Comparison of ENCODE assay signal across 19 cellular contexts in the genomic region with DNA sequence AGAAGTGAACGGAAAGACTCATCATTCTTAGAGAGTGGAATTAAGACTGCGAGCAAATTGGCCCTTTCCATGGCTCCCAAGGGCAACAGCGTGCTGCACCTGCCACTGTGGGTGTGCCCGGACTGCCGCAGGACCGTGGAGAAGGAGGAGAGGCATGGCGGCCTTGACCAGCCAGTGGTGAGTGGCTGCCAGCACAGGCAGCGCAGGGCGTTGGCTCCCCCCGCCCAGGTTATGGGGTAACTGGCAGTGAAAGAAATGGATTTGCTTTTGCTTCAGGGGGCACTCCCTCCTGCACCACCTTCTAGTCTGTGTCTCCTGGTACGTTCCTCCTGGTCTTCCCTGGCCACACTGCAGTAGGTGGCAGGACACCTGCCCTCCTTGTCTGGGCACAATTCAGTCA. TPM values are rescaled to one million over a fixed set of nuclear protein-coding genes. Genes with fewer than 3 reads are reported as not detected.
DNase-seq lines count a peak whose midpoint lies in the region; ATAC-seq, FAIRE-seq and TF ChIP-seq lines count a peak whose summit lies in the region.
"Had no signal": no experiment of that assay in that cellular context is flagged by ENCODE, and none has a peak within 500 bp of the region (broad histone marks: within the 10 kb centered on the region; RNA-seq: fewer than 3 reads in every experiment).

No MANE protein-coding gene starts in this region.

- 96% methylated on average over 11 of the region's 11 CpGs for WGBS in HepG2 (ENCODE audit: low lambda C conversion rate)
- WGBS in right lobe of liver (ENCODE audit: insufficient coverage, low coverage, low lambda C conversion rate, missing lambda C conversion rate): 87% methylated on average over 6 of the region's 11 CpGs

- H3K36me3 ChIP-seq in HepG2 (replicated peaks in 1 of 2; ENCODE audit: control insufficient read depth in 1 of 2, insufficient read depth in 2 of 2, low read length in 2 of 2) (peaks cover 8 to 31% of the 10 kb centered on the region in 2 experiments; a peak in 4 of 5 replicates), right lobe of liver (peaks cover 0 to 13% (median 0%) of the 10 kb centered on the region in 4 donors)

- POLR2A ChIA-PET in HepG2 (lab: Yijun Ruan, JAX) (no interaction called here), activated B cell treated with CpG ODN at 0.5 μM for 24 hours (lab: Charles Lee) (no interaction called here)

- H3K4me1 ChIP-seq in HepG2 (ENCODE audit: insufficient read depth, low read length) (peaks cover 70% of the 10 kb centered on the region), right lobe of liver (peaks cover 0 to 7% (median 0%) of the 10 kb centered on the region in 4 donors)

- no peak for ATAC-seq in HepG2
- ATAC-seq in right lobe of liver: no peak
- ATAC-seq in activated B cell treated with CpG ODN at 0.5 μM for 24 hours (ENCODE audit: low read depth): no peak
- ATAC-seq in left colon: peak; percentile 95

- CTCF ChIA-PET in HepG2 (lab: Yijun Ruan, JAX; ENCODE audit: low intra/inter-chr PET ratio, low total read pairs): no interaction called here
- CTCF ChIA-PET in activated B cell treated with CpG ODN at 0.5 μM for 24 hours (lab: Charles Lee): no interaction called here
- CTCF ChIA-PET in Calu3 (lab: Charles Lee): no interaction called here

- H3K4me3 ChIP-seq in HepG2 (replicated peaks in 1 of 3; ENCODE audit: insufficient read depth in 1 of 3, low read depth in 2 of 3, low read length in 3 of 3) (no peak overlapping the region), right lobe of liver (no peak overlapping the region)
- H3K4me3 ChIP-seq: tibial artery had no signal

- H3K9me3 Mint-ChIP-seq in activated B cell treated with CpG ODN at 0.5 μM for 24 hours: no peaks in the 10 kb centered on the region
- H3K9me3 Mint-ChIP-seq in Calu3 (ENCODE audit: low read depth, unreplicated experiment): no peaks in the 10 kb centered on the region
- H3K9me3 Mint-ChIP-seq: activated T-helper 1 cell treated with anti-CD3 and anti-CD28 coated beads, Interleukin-12 subunit alpha, Interleukin-12 subunit beta, Interleukin-2, Interleukin-4 antibody, amounts not matched to agents 30 ng/mL and 10 ng/mL and 1 ng/mL, durations not matched to agents 14 hours and 24 hours and 36 hours had no signal

- H3K27me3 ChIP-seq in HepG2 (ENCODE audit: control insufficient read depth in 1 of 2, insufficient read depth in 2 of 2, low read length in 2 of 2) (no peaks in the 10 kb centered on the region), right lobe of liver (no peaks in the 10 kb centered on the region)
- H3K27me3 ChIP-seq: neutrophil, tibial artery had no signal

- no peak overlapping the region for H3K4me2 ChIP-seq in HepG2 (ENCODE audit: low read depth, low read length)

- H3K4me3 Mint-ChIP-seq in activated B cell treated with CpG ODN at 0.5 μM for 24 hours (no peak overlapping the region), Calu3 (ENCODE audit: low read depth, unreplicated experiment) (no peak overlapping the region)
- H3K4me3 Mint-ChIP-seq: activated T-helper 1 cell treated with anti-CD3 and anti-CD28 coated beads, Interleukin-12 subunit alpha, Interleukin-12 subunit beta, Interleukin-2, Interleukin-4 antibody, amounts not matched to agents 30 ng/mL and 10 ng/mL and 1 ng/mL, durations not matched to agents 14 hours and 24 hours and 36 hours had no signal

- H3K36me3 Mint-ChIP-seq in activated B cell treated with CpG ODN at 0.5 μM for 24 hours (ENCODE audit: low read depth): peaks cover 24% of the 10 kb centered on the region
- peaks cover 11% of the 10 kb centered on the region for H3K36me3 Mint-ChIP-seq in Calu3 (ENCODE audit: insufficient read depth, unreplicated experiment)

- no peak for TF ChIP-seq RAD21 in HepG2 (CRISPR knock-in tag; IDR thresholded peaks at IDR 0.05)

- in situ Hi-C loops in HepG2 (cut with HindIII; ENCODE audit: extremely low pct_ligation_motif_present, low pct_unique_long_range_greater_than_20kb): no loop called here

- TF ChIP-seq POLR2A in HepG2 (IDR thresholded peaks at IDR 0.05; ENCODE audit: insufficient read depth in 1 of 2, low read depth in 2 of 2, low read length in 2 of 2): no peak
- no peak for TF ChIP-seq POLR2A in right lobe of liver (IDR thresholded peaks at IDR 0.05)

- H3K27me3 Mint-ChIP-seq in activated B cell treated with CpG ODN at 0.5 μM for 24 hours (no peaks in the 10 kb centered on the region), Calu3 (ENCODE audit: unreplicated experiment) (no peaks in the 10 kb centered on the region)

- H3K27ac Mint-ChIP-seq in activated B cell treated with CpG ODN at 0.5 μM for 24 hours (peak overlapping the region; percentile 56), Calu3 (ENCODE audit: unreplicated experiment) (no peak overlapping the region)

- no peak overlapping the region for H3K9ac ChIP-seq in HepG2 (ENCODE audit: insufficient read depth, low read depth, low read length)

- BruUV-seq in HepG2 (replicated peaks; lab: Mats Ljungman, UMichigan): no TSS peak
- no TSS peak for BruUV-seq in Calu3 (replicated peaks; lab: Mats Ljungman, UMichigan)

- no peak for TF ChIP-seq CTCF in HepG2 (CRISPR knock-in tag; IDR thresholded peaks at IDR 0.05)
- no peak for TF ChIP-seq CTCF in right lobe of liver (IDR thresholded peaks at IDR 0.05)
- no peak for TF ChIP-seq CTCF in activated B cell treated with CpG ODN at 0.5 μM for 24 hours (IDR thresholded peaks at IDR 0.05)
- TF ChIP-seq CTCF in Calu3 (IDR thresholded peaks at IDR 0.05; ENCODE audit: unreplicated experiment): no peak

- H3K9me3 ChIP-seq in HepG2 (ENCODE audit: low read length): no peaks in the 10 kb centered on the region
- no peaks in the 10 kb centered on the region for H3K9me3 ChIP-seq in right lobe of liver
- H3K9me3 ChIP-seq: neutrophil, tibial artery had no signal

- DNase-seq in HepG2 (ENCODE audit: low spot score) (no peak), right lobe of liver (no peak), activated B cell treated with CpG ODN at 0.5 μM for 24 hours (no peak), left colon (peak; percentile 35 to 59), NOMO-1 treated with dmso at 0.1 percent for 144 hours (lab: John Stamatoyannopoulos, UW; ENCODE audit: unreplicated experiment) (no peak), superior temporal gyrus (ENCODE audit: extremely low spot score) (no peak), Calu3 (no peak)
- DNase-seq: activated CD8-positive, alpha-beta memory T cell treated with anti-CD3 and anti-CD28 coated beads for 24 hours; DND-41; Kasumi-1; NCI-H1092; NCI-H69; OCI-M1; SHP77; T-helper 1 cell; tibial artery had no signal

- peaks cover 72% of the 10 kb centered on the region for H4K20me1 ChIP-seq in HepG2 (ENCODE audit: insufficient read depth, low read length)

- TF ChIP-seq EP300 in HepG2 (IDR thresholded peaks at IDR 0.05; ENCODE audit: low read depth in 2 of 2, low read length in 2 of 2): no peak
- no peak for TF ChIP-seq EP300 in HepG2 (CRISPR knock-in tag; IDR thresholded peaks at IDR 0.05; ENCODE audit: borderline replicate concordance)

- intact Hi-C loops in HepG2 (cut with micrococcal nuclease; ENCODE audit: unreplicated experiment): loop anchor here (10.0 kb wide), 1 partner anchor 51 kb away; no protein-coding TSS in a partner anchor
- intact Hi-C loops in right lobe of liver (cut with DNase I): no loop called here
- intact Hi-C loops in activated B cell treated with CpG ODN at 0.5 μM for 24 hours (cut with micrococcal nuclease): loop anchor here (5.0 to 10.0 kb wide), 5 partner anchors 49 to 166 kb away; partner anchors contain the start of gene FAM193A
- intact Hi-C loops in left colon (cut with DNase I, micrococcal nuclease): no loop called here
- intact Hi-C loops in Calu3 (cut with micrococcal nuclease; ENCODE audit: unreplicated experiment): no loop called here

- H3K27ac ChIP-seq in HepG2 (ENCODE audit: extremely low read length, insufficient read depth, low read length) (no peak overlapping the region), right lobe of liver (no peak overlapping the region), temporal lobe (ENCODE audit: low read depth, low read length) (peak overlapping the region; percentile 46)
- H3K27ac ChIP-seq: neutrophil, tibial artery had no signal

- H3K79me2 ChIP-seq in HepG2 (ENCODE audit: insufficient read depth, low read length): peaks cover 94% of the 10 kb centered on the region

- FAIRE-seq in HepG2 (lab: Jason Lieb, UNC): no peak

- no peak overlapping the region for H2AFZ ChIP-seq in HepG2 (ENCODE audit: low read length)

- H3K4me1 Mint-ChIP-seq in activated B cell treated with CpG ODN at 0.5 μM for 24 hours (peaks cover 80% of the 10 kb centered on the region), Calu3 (ENCODE audit: low read depth, unreplicated experiment) (peaks cover 22% of the 10 kb centered on the region)

TF ChIP-seq in HepG2, 621 proteins besides CTCF, POLR2A, EP300 and RAD21 (continues in another document):
- TF ChIP-seq ARID2 (CRISPR knock-in tag; IDR thresholded peaks at IDR 0.05; ENCODE audit: borderline replicate concordance): no peak

RNA-seq across cellular contexts. Expression of gene FAM193A, which starts 59.7 kb away (rescaled TPM):
- 7.2 and 8.7 TPM in 2 replicates for total RNA-seq in HepG2 (2016; rRNA removed; fragmentation: Illumina TruSeq; extraction: Trizol)
- 10.0 and 11.2 TPM in 2 replicates for total RNA-seq in HepG2 (2016; cell fraction: cytosol; rRNA removed; fragmentation: Illumina TruSeq; extraction: Trizol; ENCODE audit: low read depth)
- total RNA-seq in HepG2 (2016; cell fraction: insoluble cytoplasmic fraction; rRNA removed; fragmentation: Illumina TruSeq; extraction: Trizol): 6.1 and 8.2 TPM in 2 replicates
- total RNA-seq in HepG2 (2016; cell fraction: membrane; rRNA removed; fragmentation: Illumina TruSeq; extraction: Trizol): 9.2 and 9.9 TPM in 2 replicates
- 12.3 and 15.0 TPM in 2 replicates for total RNA-seq in HepG2 (2016; cell fraction: nucleus; rRNA removed; fragmentation: Illumina TruSeq; extraction: Trizol)
- polyA plus RNA-seq in HepG2 (2011; rRNA removed): 5.7 and 6.0 TPM in 2 replicates
- polyA plus RNA-seq in HepG2 (2011; cell fraction: cytosol; rRNA removed): 3.9 and 4.1 TPM in 2 replicates
- polyA plus RNA-seq in HepG2 (2011; cell fraction: nucleus; rRNA removed): 19.7 and 23.8 TPM in 2 replicates
- polyA plus RNA-seq in HepG2 (2012): 10.7 and 11.2 TPM in 2 replicates
- polyA plus RNA-seq in HepG2 (2016; cell fraction: cytosol; fragmentation: Illumina TruSeq; extraction: Trizol; ENCODE audit: low read depth): 1.3 and 1.9 TPM in 2 replicates
- 6.5 and 8.6 TPM in 2 replicates for polyA plus RNA-seq in HepG2 (2016; cell fraction: insoluble cytoplasmic fraction; fragmentation: Illumina TruSeq; extraction: Trizol; ENCODE audit: low read depth)
- polyA plus RNA-seq in HepG2 (2016; cell fraction: membrane; fragmentation: Illumina TruSeq; extraction: Trizol; ENCODE audit: low read depth): 3.8 and 4.2 TPM in 2 replicates
- 32.1 and 35.7 TPM in 2 replicates for polyA plus RNA-seq in HepG2 (2016; cell fraction: nucleus; fragmentation: Illumina TruSeq; extraction: Trizol; ENCODE audit: insufficient read depth, low read depth)
- 12.2 and 18.8 TPM in 2 replicates for polyA minus RNA-seq in HepG2 (2011; rRNA and poly(A)+ RNA removed; ENCODE audit: low replicate concordance)
- polyA minus RNA-seq in HepG2 (2011; cell fraction: cytosol; rRNA and poly(A)+ RNA removed): 10.0 and 11.0 TPM in 2 replicates
- polyA minus RNA-seq in HepG2 (2011; cell fraction: nucleus; rRNA and poly(A)+ RNA removed): 28.3 and 28.6 TPM in 2 replicates
- 10 to 100 TPM in 2 of 6 experiments, 1 to 10 TPM in 4; 8.5 to 12.3 (median 9.7) TPM for total RNA-seq in right lobe of liver
- 40.0 and 42.8 TPM in 2 replicates for total RNA-seq in activated B cell treated with CpG ODN at 0.5 μM for 24 hours
- 10 to 100 TPM; 22.8 to 23.7 TPM for total RNA-seq in left colon
- 22.4 TPM for total RNA-seq in temporal lobe
- total RNA-seq in Calu3 (2022): 20.0 and 22.2 TPM in 2 replicates

Comparison
In these comparisons a context has a peak if more than half of its experiments do, and no peak if none do; other contexts are left out.
1. intact Hi-C loops: an anchor here in HepG2 (10.0 kb wide) and activated B cell treated with CpG ODN at 0.5 μM for 24 hours (5.0 to 10.0 kb wide); none called in right lobe of liver, left colon and Calu3.
2. DNase-seq: peak in left colon (2 of 2); none in HepG2 (single experiment), right lobe of liver (0 of 3), activated B cell treated with CpG ODN at 0.5 μM for 24 hours (single experiment), NOMO-1 treated with dmso at 0.1 percent for 144 hours (single experiment), superior temporal gyrus (single experiment) and Calu3 (single experiment).